ENCODE assay signal across 26 cellular contexts in the genomic region with DNA sequence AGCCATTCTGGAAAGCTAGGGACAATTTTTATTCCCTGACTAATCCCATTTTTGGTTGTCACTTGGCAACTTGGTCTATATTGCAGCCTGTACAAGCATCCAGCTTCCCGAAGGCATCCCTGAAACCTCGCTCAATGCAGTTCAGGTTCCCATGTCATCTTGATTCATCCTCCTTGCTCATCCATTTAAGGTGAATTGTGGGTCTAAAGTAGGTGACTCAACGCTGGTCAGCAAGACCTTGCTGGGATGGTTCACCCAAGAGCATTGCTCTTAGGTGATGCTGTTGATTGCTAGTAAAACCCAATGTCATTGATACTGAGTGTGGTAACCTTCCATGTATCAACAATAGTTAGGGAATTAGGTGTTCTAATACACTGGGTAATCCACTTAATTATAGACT. TPM values are rescaled to one million over a fixed set of nuclear protein-coding genes. Genes with fewer than 3 reads are reported as not detected.
DNase-seq lines count a peak whose midpoint lies in the region; ATAC-seq, FAIRE-seq and TF ChIP-seq lines count a peak whose summit lies in the region.
"Had no signal": no experiment of that assay in that cellular context is flagged by ENCODE, and none has a peak within 500 bp of the region (broad histone marks: within the 10 kb centered on the region; RNA-seq: fewer than 3 reads in every experiment).

No MANE protein-coding gene starts in this region.

- no peak for TF ChIP-seq CTCF in bronchial epithelial cell (IDR thresholded peaks at IDR 0.05; ENCODE audit: insufficient read depth, low read length, severe bottlenecking)

- no peak for ATAC-seq in T-helper 17 cell
- ATAC-seq in esophagus mucosa, result no peak
- ATAC-seq: CD8-positive, alpha-beta T cell had no signal

- no peaks in the 10 kb centered on the region for H3K79me2 ChIP-seq in GM23248 (ENCODE audit: insufficient read depth)

- no peaks in the 10 kb centered on the region for H3K9me3 ChIP-seq in GM23248 (ENCODE audit: low read depth)
- no peaks in the 10 kb centered on the region for H3K9me3 ChIP-seq in T-helper 17 cell (ENCODE audit: control insufficient read depth, low read length, poor library complexity, severe bottlenecking)
- H3K9me3 ChIP-seq: adrenal gland, tibial artery had no signal

- 50 to 51% methylated on average over 3 of the region's 3 CpGs for WGBS in GM23248 (ENCODE audit: low coverage in 1 of 2, low lambda C conversion rate in 2 of 2, missing lambda C conversion rate in 2 of 2), 2 experiments

- H3K27ac Mint-ChIP-seq in T-helper 17 cell, result no peak overlapping the region
- H3K27ac Mint-ChIP-seq: activated CD4-positive, alpha-beta T cell treated with anti-CD3 and anti-CD28 coated beads, Interleukin-2, amount 10 ng/mL, durations not matched to agents 7 days and 5 days; activated naive CD4-positive, alpha-beta T cell treated with anti-CD3 and anti-CD28 coated beads for 36 hours; B cell; CD8-positive, alpha-beta T cell; natural killer cell treated with Interleukin-12 subunit alpha and Interleukin-12 subunit beta and Interleukin-15 and Interleukin-18, amount 100 ng/mL, for 72 hours had no signal

- H3K27me3 ChIP-seq in GM23248 (replicated peaks; ENCODE audit: insufficient read depth) (no peaks in the 10 kb centered on the region), bronchial epithelial cell (ENCODE audit: control insufficient read depth, insufficient read depth, low read length) (no peaks in the 10 kb centered on the region)
- H3K27me3 ChIP-seq: adrenal gland, brain microvascular endothelial cell had no signal

- no peak overlapping the region for H3K9ac ChIP-seq in GM23248

- peaks cover 16% of the 10 kb centered on the region; the same call in 1 of the 2 replicates for H3K4me1 ChIP-seq in GM23248 (ENCODE audit: insufficient read depth)
- H3K4me1 ChIP-seq: adrenal gland, tibial artery had no signal

- in situ Hi-C loops in GM23248 (cut with MboI), result no loop called here

- peaks cover 22% of the 10 kb centered on the region for H3F3A ChIP-seq in GM23248 (ENCODE audit: insufficient read depth)

- H3K4me1 Mint-ChIP-seq in T-helper 17 cell, result no peaks in the 10 kb centered on the region
- H3K4me1 Mint-ChIP-seq: B cell had no signal

- FAIRE-seq in RCC 7860 (lab: Jason Lieb, UNC) (peak; percentile 60), bronchial epithelial cell (lab: Jason Lieb, UNC) (peak; percentile 55)

- H3K36me3 Mint-ChIP-seq in T-helper 17 cell (ENCODE audit: low read depth), result no peaks in the 10 kb centered on the region
- H3K36me3 Mint-ChIP-seq: CD8-positive, alpha-beta T cell; natural killer cell treated with Interleukin-12 subunit alpha and Interleukin-12 subunit beta and Interleukin-15 and Interleukin-18, amount 100 ng/mL, for 72 hours had no signal

- H3K4me3 ChIP-seq in GM23248 (no peak overlapping the region), bronchial epithelial cell (ENCODE audit: low read depth, low read length) (no peak overlapping the region)
- H3K4me3 ChIP-seq: adrenal gland, tibial artery had no signal

- DNase-seq in A172 (ENCODE audit: low spot score) (peak; percentile 44), GM23248 (peak; percentile 68), RCC 7860 (ENCODE audit: low spot score) (peak; percentile 89), bronchial epithelial cell (ENCODE audit: low read depth) (peak; percentile 91), NCI-H345 treated with DMSO at 0.1 percent for 48 hours (lab: John Stamatoyannopoulos, UW; ENCODE audit: unreplicated experiment) (no peak), T-helper 17 cell (no peak), NCI-H2227 treated with DMSO at 0.1 percent for 48 hours (lab: John Stamatoyannopoulos, UW) (no peak)
- DNase-seq: ACHN; activated CD4-positive, alpha-beta T cell treated with anti-CD3 and anti-CD28 coated beads, Interleukin-2, amount 10 ng/mL, durations not matched to agents 7 days and 5 days; activated naive CD4-positive, alpha-beta T cell treated with anti-CD3 and anti-CD28 coated beads for 36 hours; adrenal gland; brain microvascular endothelial cell; CD8-positive, alpha-beta T cell; EL; hypothalamus; NCI-H1048; NCI-H1694; NCI-H524; SHP77; stimulated activated CD4-positive, alpha-beta T cell treated with anti-CD3 and anti-CD28 coated beads, Interleukin-4, amount 100 ng/mL, for 4 hours; SW 1271; T-helper 9 cell; tibial artery had no signal

- no peak overlapping the region for H2AFZ ChIP-seq in GM23248

- no peaks in the 10 kb centered on the region for H3K27me3 Mint-ChIP-seq in T-helper 17 cell
- H3K27me3 Mint-ChIP-seq: B cell; natural killer cell treated with Interleukin-12 subunit alpha and Interleukin-12 subunit beta and Interleukin-15 and Interleukin-18, amount 100 ng/mL, for 72 hours had no signal

- no peak overlapping the region for H3K4me2 ChIP-seq in GM23248 (ENCODE audit: unreplicated experiment)

- no peaks in the 10 kb centered on the region for H3K9me2 ChIP-seq in GM23248 (ENCODE audit: insufficient read depth)

- no peaks in the 10 kb centered on the region for H4K20me1 ChIP-seq in GM23248 (ENCODE audit: insufficient read depth)

- H3K27ac ChIP-seq in GM23248, result no peak overlapping the region
- H3K27ac ChIP-seq: adrenal gland, brain microvascular endothelial cell, tibial artery had no signal

- no peak overlapping the region for H3K4me3 Mint-ChIP-seq in T-helper 17 cell
- H3K4me3 Mint-ChIP-seq: activated CD4-positive, alpha-beta T cell treated with anti-CD3 and anti-CD28 coated beads, Interleukin-2, amount 10 ng/mL, durations not matched to agents 7 days and 5 days; activated naive CD4-positive, alpha-beta T cell treated with anti-CD3 and anti-CD28 coated beads for 36 hours; B cell; CD8-positive, alpha-beta T cell; natural killer cell treated with Interleukin-12 subunit alpha and Interleukin-12 subunit beta and Interleukin-15 and Interleukin-18, amount 100 ng/mL, for 72 hours had no signal

- no peaks in the 10 kb centered on the region for H3K36me3 ChIP-seq in GM23248 (ENCODE audit: low read depth)
- H3K36me3 ChIP-seq in bronchial epithelial cell (ENCODE audit: control insufficient read depth, insufficient read depth, low read length), result no peaks in the 10 kb centered on the region
- H3K36me3 ChIP-seq: adrenal gland, brain microvascular endothelial cell, tibial artery had no signal

RNA-seq across cellular contexts. Expression of gene RAB8B, which starts 13.1 kb away (rescaled TPM):
- 18.2 and 20.5 TPM in 2 replicates for total RNA-seq in A172 (2014; rRNA removed; shearing (Covaris generic))
- 54.3 and 54.6 TPM in 2 replicates for total RNA-seq in GM23248 (2014; rRNA removed; shearing (Covaris generic))
- polyA plus RNA-seq in GM23248 (2016; fragmentation: Nextera tagmentation; extraction: Ambion mirVana), result 37.8 and 43.6 TPM in 2 replicates
- total RNA-seq in bronchial epithelial cell (18.7 and 23.0 TPM in 2 replicates), T-helper 17 cell (100 to 1,000 TPM in 1 of 2 donors, 10 to 100 TPM in 1; 78.1 to 108 TPM), esophagus mucosa (6.7 TPM)

RNA-seq across cellular contexts. Expression of gene RPS27L, which starts 19.0 kb away (rescaled TPM):
- 111 and 135 TPM in 2 replicates for total RNA-seq in A172 (2014; rRNA removed; shearing (Covaris generic))
- 110 and 151 TPM in 2 replicates for total RNA-seq in GM23248 (2014; rRNA removed; shearing (Covaris generic))
- 1,175 and 1,181 TPM in 2 replicates for polyA plus RNA-seq in GM23248 (2016; fragmentation: Nextera tagmentation; extraction: Ambion mirVana)
- total RNA-seq in bronchial epithelial cell (62.7 and 105 TPM in 2 replicates), T-helper 17 cell (10 to 100 TPM; 49.8 to 64.2 TPM), esophagus mucosa (54.4 TPM)

RNA-seq across cellular contexts. Expression of gene LACTB, which starts 54.6 kb away (rescaled TPM):
- 20.4 and 26.5 TPM in 2 replicates for total RNA-seq in A172 (2014; rRNA removed; shearing (Covaris generic))
- total RNA-seq in GM23248 (2014; rRNA removed; shearing (Covaris generic)), result 27.1 and 27.3 TPM in 2 replicates
- 35.8 and 39.7 TPM in 2 replicates for polyA plus RNA-seq in GM23248 (2016; fragmentation: Nextera tagmentation; extraction: Ambion mirVana)
- total RNA-seq in bronchial epithelial cell (14.5 and 15.5 TPM in 2 replicates), T-helper 17 cell (10 to 100 TPM in 1 of 2 donors, 1 to 10 TPM in 1; 9.0 to 11.0 TPM), esophagus mucosa (8.8 TPM)

Comparison
In these comparisons a context has a peak if more than half of its experiments do, and no peak if none do; other contexts are left out.
1. DNase-seq: peak in A172 (single experiment), GM23248 (single experiment), RCC 7860 (single experiment) and bronchial epithelial cell (single experiment); none in NCI-H345 treated with DMSO at 0.1 percent for 48 hours (single experiment), T-helper 17 cell (0 of 3) and NCI-H2227 treated with DMSO at 0.1 percent for 48 hours (single experiment).